20 cellular contexts compared by ENCODE assay signal in the genomic region with DNA sequence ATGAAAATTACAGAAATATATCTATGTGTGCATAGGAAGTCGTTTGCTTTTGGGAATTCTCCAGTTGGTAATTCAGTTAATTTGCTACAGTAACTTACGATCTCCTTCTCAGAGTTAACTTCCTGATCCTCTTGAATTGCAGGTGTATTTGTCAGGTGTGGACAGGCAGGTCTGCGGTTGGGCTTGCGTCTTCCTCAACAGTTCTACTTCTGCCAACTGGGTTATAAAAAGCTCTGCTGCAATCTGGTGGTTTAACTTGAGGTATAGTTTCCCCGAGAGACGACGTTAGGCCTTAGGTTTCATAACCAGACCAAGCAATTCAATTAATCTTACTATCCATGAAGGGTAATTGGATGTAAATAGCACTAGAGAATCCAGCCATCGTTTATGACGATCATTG.
"Had no signal": no experiment of that assay in that cellular context is flagged by ENCODE, and none has a peak within 500 bp of the region (broad histone marks: within the 10 kb centered on the region; RNA-seq: fewer than 3 reads in every experiment).

No MANE protein-coding gene starts in this region.

- H3K36me3 ChIP-seq: neural progenitor cell, right lobe of liver, thoracic aorta, tibial nerve, upper lobe of right lung, uterus had no signal

- H3K4me3 Mint-ChIP-seq: effector memory CD8-positive, alpha-beta T cell; memory B cell; naive B cell; natural killer cell treated with Interleukin-12 subunit alpha and Interleukin-12 subunit beta and Interleukin-15 and Interleukin-18, amount 100 ng/mL, for 72 hours; neural progenitor cell; stimulated activated naive B cell treated with anti-CD40 and anti-IgM and Interleukin-4, amounts not matched to agents 10 μg/mL and 1 μg/mL and 100 μg/mL, for 72 hours; stimulated activated naive CD8-positive, alpha-beta T cell treated with anti-CD3 and anti-CD28 coated beads, Interleukin-15, Interleukin-2, amounts not matched to agents 100 ng/mL and 50 ng/mL, for 24 hours had no signal

- H3K36me3 Mint-ChIP-seq: memory B cell; naive B cell; natural killer cell treated with Interleukin-12 subunit alpha and Interleukin-12 subunit beta and Interleukin-15 and Interleukin-18, amount 100 ng/mL, for 72 hours; neural progenitor cell; stimulated activated naive B cell treated with anti-CD40 and anti-IgM and Interleukin-4, amounts not matched to agents 10 μg/mL and 1 μg/mL and 100 μg/mL, for 72 hours had no signal

- H3K27ac Mint-ChIP-seq: effector memory CD8-positive, alpha-beta T cell; memory B cell; natural killer cell treated with Interleukin-12 subunit alpha and Interleukin-12 subunit beta and Interleukin-15 and Interleukin-18, amount 100 ng/mL, for 72 hours; neural progenitor cell; progenitor cell of endocrine pancreas; stimulated activated naive B cell treated with anti-CD40 and anti-IgM and Interleukin-4, amounts not matched to agents 10 μg/mL and 1 μg/mL and 100 μg/mL, for 72 hours; stimulated activated naive CD8-positive, alpha-beta T cell treated with anti-CD3 and anti-CD28 coated beads, Interleukin-15, Interleukin-2, amounts not matched to agents 100 ng/mL and 50 ng/mL, for 24 hours had no signal

- H3K9me3 ChIP-seq: right lobe of liver, thoracic aorta, tibial nerve, upper lobe of right lung, uterus had no signal

- H3K4me3 ChIP-seq: coronary artery, lung, neural progenitor cell, right lobe of liver, thoracic aorta, tibial nerve, upper lobe of right lung, uterus had no signal

- H3K27me3 ChIP-seq: neural progenitor cell, right lobe of liver, tibial nerve, upper lobe of right lung, uterus had no signal

- H2AFZ ChIP-seq: neural progenitor cell, parathyroid adenoma had no signal

- H3K4me2 ChIP-seq: neural progenitor cell had no signal

- DNase-seq: dermis blood vessel endothelial cell; effector memory CD8-positive, alpha-beta T cell; naive B cell; right lobe of liver; small intestine; stimulated activated CD4-positive, alpha-beta T cell treated with anti-CD3 and anti-CD28 coated beads, Interleukin-15, amount 100 ng/mL, for 24 hours; stimulated activated CD4-positive, alpha-beta T cell treated with anti-CD3 and anti-CD28 coated beads, Interleukin-2, amount 100 ng/mL, for 48 hours; stimulated activated naive B cell treated with anti-CD40 and anti-IgM and Interleukin-4, amounts not matched to agents 10 μg/mL and 1 μg/mL and 100 μg/mL, for 72 hours; upper lobe of right lung; uterus had no signal

- H3K9me3 Mint-ChIP-seq: effector memory CD8-positive, alpha-beta T cell; natural killer cell treated with Interleukin-12 subunit alpha and Interleukin-12 subunit beta and Interleukin-15 and Interleukin-18, amount 100 ng/mL, for 72 hours; stimulated activated naive B cell treated with anti-CD40 and anti-IgM and Interleukin-4, amounts not matched to agents 10 μg/mL and 1 μg/mL and 100 μg/mL, for 72 hours; stimulated activated naive CD8-positive, alpha-beta T cell treated with anti-CD3 and anti-CD28 coated beads, Interleukin-15, Interleukin-2, amounts not matched to agents 100 ng/mL and 50 ng/mL, for 24 hours had no signal

- H3K9ac ChIP-seq: neural progenitor cell, parathyroid adenoma had no signal

- H3K4me1 ChIP-seq: parathyroid adenoma, right lobe of liver, upper lobe of right lung, uterus had no signal

- H3K79me2 ChIP-seq: parathyroid adenoma had no signal

- H3K27ac ChIP-seq: coronary artery, neural progenitor cell, parathyroid adenoma, right lobe of liver, thoracic aorta, tibial nerve, upper lobe of right lung, uterus had no signal

- H3K27me3 Mint-ChIP-seq: naive B cell; progenitor cell of endocrine pancreas; stimulated activated naive B cell treated with anti-CD40 and anti-IgM and Interleukin-4, amounts not matched to agents 10 μg/mL and 1 μg/mL and 100 μg/mL, for 72 hours; stimulated activated naive CD8-positive, alpha-beta T cell treated with anti-CD3 and anti-CD28 coated beads, Interleukin-15, Interleukin-2, amounts not matched to agents 100 ng/mL and 50 ng/mL, for 24 hours had no signal
